In genomic region chr16:4263504-4264436, GRCh38 we compare ENCODE assay signal across 8 cellular contexts. TPM values are rescaled to one million over a fixed set of nuclear protein-coding genes. Genes with fewer than 3 reads are reported as not detected.
A peak's percentile ranks its signal among the peaks of the same experiment; 100 is the strongest.
DNase-seq lines count a peak whose midpoint lies in the region; ATAC-seq and TF ChIP-seq lines count a peak whose summit lies in the region.

No MANE protein-coding gene starts in this region.

- intact Hi-C loops in transverse colon (cut with DNase I; ENCODE audit: low total_unique reads) = no loop called here

- no peaks in the 10 kb centered on the region for H3K9me3 ChIP-seq in transverse colon

- H3K4me1 Mint-ChIP-seq in activated naive CD8-positive, alpha-beta T cell treated with anti-CD3 and anti-CD28 coated beads, Interleukin-2, amount 50 U/mL, for 24 hours = peaks cover 6% of the 10 kb centered on the region

- no peak for TF ChIP-seq CTCF in transverse colon (IDR thresholded peaks at IDR 0.05)

- peak; percentile 66 for DNase-seq in activated CD8-positive, alpha-beta memory T cell treated with anti-CD3 and anti-CD28 coated beads for 24 hours
- no peak for DNase-seq in activated CD8-positive, alpha-beta memory T cell treated with anti-CD3 and anti-CD28 coated beads, Interleukin-2, amount 50 U/mL, for 4 hours
- no peak for DNase-seq in activated naive CD8-positive, alpha-beta T cell treated with anti-CD3 and anti-CD28 coated beads, Interleukin-2, amount 50 U/mL, for 24 hours
- DNase-seq in islet precursor cell = peak; percentile 95
- peak; percentile 66 for DNase-seq in transverse colon
- no peak for DNase-seq in putamen (ENCODE audit: low spot score)
- no peak for DNase-seq in middle frontal gyrus (ENCODE audit: extremely low spot score, low spot score)

- in situ Hi-C loops in transverse colon (cut with MboI; ENCODE audit: low pct_ligation_motif_present in 1 of 4, low pct_unique_long_range_greater_than_20kb in 1 of 4, low sequenced_read_pairs in 3 of 4) = no loop called here

- H3K27me3 ChIP-seq in transverse colon = no peaks in the 10 kb centered on the region

- H3K36me3 Mint-ChIP-seq in activated naive CD8-positive, alpha-beta T cell treated with anti-CD3 and anti-CD28 coated beads, Interleukin-2, amount 50 U/mL, for 24 hours (ENCODE audit: low read depth) = peaks cover 24% of the 10 kb centered on the region

- no peaks in the 10 kb centered on the region for H3K36me3 ChIP-seq in transverse colon

- H3K4me3 Mint-ChIP-seq in activated naive CD8-positive, alpha-beta T cell treated with anti-CD3 and anti-CD28 coated beads, Interleukin-2, amount 50 U/mL, for 24 hours = no peak overlapping the region

- no peaks in the 10 kb centered on the region for H3K27me3 Mint-ChIP-seq in activated naive CD8-positive, alpha-beta T cell treated with anti-CD3 and anti-CD28 coated beads, Interleukin-2, amount 50 U/mL, for 24 hours

- H3K4me3 ChIP-seq in transverse colon = no peak overlapping the region

- peak; percentile 12 for ATAC-seq in activated naive CD8-positive, alpha-beta T cell treated with anti-CD3 and anti-CD28 coated beads, Interleukin-2, amount 50 U/mL, for 24 hours
- no peak for ATAC-seq in GM19467 (IDR thresholded peaks at IDR 0.05; ENCODE audit: unreplicated experiment)

- peak overlapping the region; percentile 48 to 70 (median 57) for H3K27ac ChIP-seq in transverse colon

- TF ChIP-seq EP300 in transverse colon (IDR thresholded peaks at IDR 0.05; ENCODE audit: low read depth) = no peak

- peaks cover 13 to 30% (median 16%) of the 10 kb centered on the region in 4 donors for H3K4me1 ChIP-seq in transverse colon

- H3K9me3 Mint-ChIP-seq in activated naive CD8-positive, alpha-beta T cell treated with anti-CD3 and anti-CD28 coated beads, Interleukin-2, amount 50 U/mL, for 24 hours = no peaks in the 10 kb centered on the region

- no peak for TF ChIP-seq POLR2A in transverse colon (IDR thresholded peaks at IDR 0.05)

- H3K27ac Mint-ChIP-seq in activated naive CD8-positive, alpha-beta T cell treated with anti-CD3 and anti-CD28 coated beads, Interleukin-2, amount 50 U/mL, for 24 hours = no peak overlapping the region

- 61% methylated on average over 33 of the region's 39 CpGs; no CpG with 5 or more reads in 1 of the 2 donors for WGBS in transverse colon (ENCODE audit: low coverage in 1 of 2), 2 donors

RNA-seq across cellular contexts. Expression of gene TFAP4, which starts 9.1 kb away (rescaled TPM):
- 1 to 10 TPM; 4.6 to 8.4 (median 6.3) TPM for total RNA-seq in transverse colon

RNA-seq across cellular contexts. Expression of gene SRL, which starts 21.9 kb away (rescaled TPM):
- under 1 TPM in 2 of 4 donors, not detected in 2; 0.32 to 0.68 TPM for total RNA-seq in transverse colon

RNA-seq across cellular contexts. Expression of gene GLIS2, which starts 52.1 kb away (rescaled TPM):
- 1 to 10 TPM in 3 of 4 donors, under 1 TPM in 1; 0.68 to 5.0 (median 1.8) TPM for total RNA-seq in transverse colon

Comparison
In these comparisons a context has a peak if more than half of its experiments do, and no peak if none do; other contexts are left out.
1. DNase-seq: peak in activated CD8-positive, alpha-beta memory T cell treated with anti-CD3 and anti-CD28 coated beads for 24 hours (single experiment), islet precursor cell (single experiment) and transverse colon (single experiment); none in activated CD8-positive, alpha-beta memory T cell treated with anti-CD3 and anti-CD28 coated beads, Interleukin-2, amount 50 U/mL, for 4 hours (single experiment), activated naive CD8-positive, alpha-beta T cell treated with anti-CD3 and anti-CD28 coated beads, Interleukin-2, amount 50 U/mL, for 24 hours (single experiment), putamen (single experiment) and middle frontal gyrus (single experiment).